ENCODE assay signal across 15 cellular contexts in the genomic region with DNA sequence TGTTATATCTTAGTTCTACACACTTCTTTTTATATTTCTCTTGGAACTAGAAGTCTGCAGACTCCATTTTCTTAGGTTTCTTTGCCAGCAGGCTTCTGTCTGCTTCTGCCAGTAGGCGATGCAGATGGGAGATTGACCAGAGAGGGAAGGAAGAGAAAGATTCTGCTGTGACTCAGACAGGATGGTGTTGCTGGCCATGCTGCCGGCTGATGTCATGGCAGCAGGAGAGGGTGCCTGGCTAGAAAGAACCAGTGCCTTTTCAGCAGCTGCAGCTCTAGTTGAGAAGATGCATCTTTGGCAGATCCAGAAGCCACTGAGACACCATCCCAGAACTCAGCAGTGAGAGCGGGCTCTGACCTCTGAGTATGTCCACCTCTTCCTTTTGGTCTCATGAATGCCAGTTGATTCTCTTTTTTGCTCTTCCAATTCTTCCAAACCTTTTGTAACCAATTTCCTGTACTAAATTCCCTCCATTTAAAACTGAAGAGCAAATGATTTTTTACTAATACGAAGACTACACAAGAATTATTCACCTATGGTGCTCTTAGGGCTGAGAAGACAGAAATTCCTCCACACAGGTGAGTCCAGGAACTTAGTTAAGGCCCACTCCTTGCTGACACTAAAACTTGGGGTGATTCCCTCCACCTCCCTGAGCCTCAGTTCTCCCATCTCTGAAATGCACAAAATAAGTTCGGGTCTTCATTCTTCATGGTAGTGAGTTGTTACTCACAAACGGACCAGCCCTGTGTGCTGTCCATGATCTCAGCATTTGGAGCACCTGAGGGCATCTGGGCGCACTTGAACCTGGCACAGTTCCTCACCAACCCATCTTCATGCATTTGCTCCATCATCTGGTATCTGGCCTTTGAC.
DNase-seq lines count a peak whose midpoint lies in the region; ATAC-seq and TF ChIP-seq lines count a peak whose summit lies in the region.
"Had no signal": no experiment of that assay in that cellular context is flagged by ENCODE, and none has a peak within 500 bp of the region (broad histone marks: within the 10 kb centered on the region; RNA-seq: fewer than 3 reads in every experiment).

No MANE protein-coding gene starts in this region.

- H3K27me3 ChIP-seq in MG63: 0 out of 2 replicates have a peak, but pooled peaks cover 2% of the 10 kb centered on the region
- H3K27me3 ChIP-seq in endodermal cell (ENCODE audit: control insufficient read depth, insufficient read depth, low read length, poor library complexity, severe bottlenecking): no peaks in the 10 kb centered on the region
- H3K27me3 ChIP-seq: BLaER1 had no signal

- no peak overlapping the region for H3K9ac ChIP-seq in endodermal cell (ENCODE audit: extremely low read depth, low read length, poor library complexity, severe bottlenecking)
- H3K9ac ChIP-seq: BLaER1 had no signal

- H3K4me1 Mint-ChIP-seq in endodermal cell: peaks cover 16% of the 10 kb centered on the region
- H3K4me1 Mint-ChIP-seq: IgD-negative memory B cell had no signal

- no peaks in the 10 kb centered on the region for H3K9me3 ChIP-seq in MG63
- no peaks in the 10 kb centered on the region for H3K9me3 ChIP-seq in endodermal cell (ENCODE audit: control insufficient read depth, low read length)

- H3K27ac Mint-ChIP-seq in endodermal cell: no peak overlapping the region
- H3K27ac Mint-ChIP-seq: IgD-negative memory B cell had no signal

- H3K27me3 Mint-ChIP-seq in endodermal cell (ENCODE audit: insufficient read depth): no peaks in the 10 kb centered on the region
- H3K27me3 Mint-ChIP-seq: IgD-negative memory B cell had no signal

- no peak for ATAC-seq in Right ventricle myocardium inferior

- H3K4me3 Mint-ChIP-seq in endodermal cell: no peak overlapping the region
- H3K4me3 Mint-ChIP-seq: IgD-negative memory B cell had no signal

- H3K4me3 ChIP-seq in MG63: no peak overlapping the region
- no peak overlapping the region for H3K4me3 ChIP-seq in endodermal cell (ENCODE audit: low read length)
- H3K4me3 ChIP-seq: BLaER1, PC-9, SK-N-MC had no signal

- intact Hi-C loops in Right ventricle myocardium inferior (cut with DNase I): no loop called here

- DNase-seq in Daoy (ENCODE audit: low read depth) (peak; percentile 55), MG63 (peak; percentile 5), endodermal cell (peak; percentile 42), occipital lobe (lab: John Stamatoyannopoulos, UW) (peak; percentile 14), NAMALWA (ENCODE audit: low spot score) (no peak), NCI-H345 (lab: John Stamatoyannopoulos, UW) (no peak), Right ventricle myocardium inferior (ENCODE audit: missing footprints) (no peak), MV-4-11 (lab: John Stamatoyannopoulos, UW) (no peak)
- DNase-seq: DMS 273 treated with DMSO at 0.1 percent for 48 hours, H7, NCI-H1436 treated with DMSO at 0.1 percent for 48 hours, PC-9 had no signal

- H3K4me1 ChIP-seq in endodermal cell (ENCODE audit: control insufficient read depth, insufficient read depth, low read length): no peaks in the 10 kb centered on the region
- H3K4me1 ChIP-seq: BLaER1 had no signal

- H3K36me3 ChIP-seq in MG63 (no peaks in the 10 kb centered on the region), endodermal cell (ENCODE audit: control insufficient read depth, insufficient read depth, low read length) (no peaks in the 10 kb centered on the region)
- H3K36me3 ChIP-seq: BLaER1 had no signal

- TF ChIP-seq CTCF in endodermal cell (conservative IDR thresholded peaks at IDR 0.05): no peak

- H3K9me3 Mint-ChIP-seq in endodermal cell: no peaks in the 10 kb centered on the region

- no peaks in the 10 kb centered on the region for H3K36me3 Mint-ChIP-seq in endodermal cell (ENCODE audit: low read depth)
- H3K36me3 Mint-ChIP-seq: IgD-negative memory B cell had no signal

- H3K27ac ChIP-seq in endodermal cell (ENCODE audit: low read depth, low read length): no peak overlapping the region
- H3K27ac ChIP-seq: BLaER1, PC-9, SK-N-MC had no signal

- WGBS in endodermal cell (ENCODE audit: insufficient coverage in 1 of 2, insufficient read length in 1 of 2), 2 experiments: 93 to 95% methylated on average over 5 to 7 of the region's 7 CpGs

Comparison
In these comparisons a context has a peak if more than half of its experiments do, and no peak if none do; other contexts are left out.
1. DNase-seq: peak in Daoy (single experiment), MG63 (single experiment), endodermal cell (single experiment) and occipital lobe (single experiment); none in NAMALWA (single experiment), NCI-H345 (single experiment), Right ventricle myocardium inferior (single experiment) and MV-4-11 (single experiment).